21 cellular contexts compared by ENCODE assay signal in the genomic region with DNA sequence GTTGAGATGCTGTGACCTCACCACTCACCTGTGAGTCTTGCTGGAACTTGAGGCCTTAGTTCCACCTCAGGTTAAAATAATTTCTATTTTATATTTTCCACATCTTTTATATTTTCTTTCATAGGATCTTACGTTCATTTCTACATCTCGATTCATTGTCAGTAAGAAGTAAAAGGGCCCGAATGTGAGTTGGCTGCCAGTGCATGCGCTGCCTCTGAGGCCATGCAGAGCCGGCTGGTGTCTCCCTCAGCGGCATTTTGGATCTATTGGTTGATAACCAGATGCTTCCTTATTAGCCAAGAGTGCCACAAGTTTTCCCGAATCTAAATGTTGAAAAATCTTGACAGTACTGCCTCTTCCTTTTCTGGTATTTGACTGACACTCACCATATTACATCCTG.
"Had no signal": no experiment of that assay in that cellular context is flagged by ENCODE, and none has a peak within 500 bp of the region (broad histone marks: within the 10 kb centered on the region; RNA-seq: fewer than 3 reads in every experiment).

No MANE protein-coding gene starts in this region.

- DNase-seq: IMR-90, Karpas-422, KG1, MG63, NCI-H1092, NCI-H1105 treated with DMSO at 0.1 percent for 48 hours, NCI-H1417 treated with DMSO at 0.1 percent for 48 hours, NCI-H146, NCI-H1694 treated with DMSO at 0.1 percent for 48 hours, NCI-H1930, NCI-H2081, NCI-H2107, NCI-H2227 treated with DMSO at 0.1 percent for 48 hours, NCI-H524, NCI-H526 treated with DMSO at 0.1 percent for 48 hours, NCI-H774, RPMI8226, SHP77, SK-N-SH, SW 1271 had no signal

- H3K9me3 ChIP-seq: MG63, SK-N-SH had no signal

- ATAC-seq: HepG2 had no signal

- H3K27me3 ChIP-seq: MG63 had no signal

- H3K4me3 ChIP-seq: MG63 had no signal

- H3K36me3 ChIP-seq: MG63 had no signal
